ENCODE assay signal across 8 cellular contexts in genomic region chr17:27807567-27808470, GRCh38. TPM values are rescaled to one million over a fixed set of nuclear protein-coding genes. Genes with fewer than 3 reads are reported as not detected.
DNase-seq lines count a peak whose midpoint lies in the region; ATAC-seq and TF ChIP-seq lines count a peak whose summit lies in the region.

No MANE protein-coding gene starts in this region.

- H3K9ac ChIP-seq in mucosa of rectum (ENCODE audit: low read depth in 1 of 2, low read length in 2 of 2): peak overlapping the region; percentile 29 to 41

- H3K9me3 Mint-ChIP-seq in activated T-helper 2 cell treated with anti-CD3 and anti-CD28 coated beads, Interferon-gamma antibody, Interleukin-2, Interleukin-4, amounts not matched to agents 10 μg/mL and 5 μg/mL and 100 μg/mL, durations not matched to agents 14 hours and 24 hours and 36 hours: peaks cover 4% of the 10 kb centered on the region

- TF ChIP-seq CTCF in A673 (conservative IDR thresholded peaks at IDR 0.05; ENCODE audit: low read depth, low read length): no peak

- ATAC-seq in GM18517 (IDR thresholded peaks at IDR 0.05; ENCODE audit: unreplicated experiment) (peak; percentile 70), HG02623 (IDR thresholded peaks at IDR 0.05; ENCODE audit: unreplicated experiment) (peak; percentile 56)

- POLR2A ChIA-PET in A673 (lab: Charles Lee; ENCODE audit: low non-redundant PET): no interaction called here

- H3K27me3 ChIP-seq in mucosa of rectum (ENCODE audit: control insufficient read depth in 2 of 2, insufficient read depth in 2 of 2, low read length in 2 of 2) (no peaks in the 10 kb centered on the region), A673 (replicated peaks; ENCODE audit: insufficient read depth, low read depth, low read length, poor library complexity) (no peaks in the 10 kb centered on the region)

- H3K4me1 ChIP-seq in mucosa of rectum (ENCODE audit: control insufficient read depth in 2 of 2, insufficient read depth in 2 of 2, low read length in 2 of 2) (peaks cover 37 to 50% of the 10 kb centered on the region in 2 donors), A673 (ENCODE audit: insufficient read depth, low read length, poor library complexity, severe bottlenecking) (no peaks in the 10 kb centered on the region)

- H3K27ac ChIP-seq in mucosa of rectum (ENCODE audit: low read depth in 2 of 2, low read length in 2 of 2) (peak overlapping the region; percentile 52 to 61), A673 (ENCODE audit: low read depth, low read length, poor library complexity, severe bottlenecking) (no peak overlapping the region)

- H3K4me3 Mint-ChIP-seq in activated T-helper 2 cell treated with anti-CD3 and anti-CD28 coated beads, Interferon-gamma antibody, Interleukin-2, Interleukin-4, amounts not matched to agents 10 μg/mL and 5 μg/mL and 100 μg/mL, durations not matched to agents 14 hours and 24 hours and 36 hours (ENCODE audit: low read depth): peak overlapping the region; percentile 40

- H3K27me3 Mint-ChIP-seq in activated T-helper 2 cell treated with anti-CD3 and anti-CD28 coated beads, Interferon-gamma antibody, Interleukin-2, Interleukin-4, amounts not matched to agents 10 μg/mL and 5 μg/mL and 100 μg/mL, durations not matched to agents 14 hours and 24 hours and 36 hours (ENCODE audit: low read depth): no peaks in the 10 kb centered on the region

- H3K36me3 ChIP-seq in mucosa of rectum (ENCODE audit: control insufficient read depth in 2 of 2, insufficient read depth in 2 of 2, low read length in 2 of 2) (no peaks in the 10 kb centered on the region), A673 (ENCODE audit: insufficient read depth, low read length, poor library complexity, severe bottlenecking) (no peaks in the 10 kb centered on the region)

- no TSS peak for BruUV-seq in A673 (replicated peaks; lab: Mats Ljungman, UMichigan)

- intact Hi-C loops in activated T-helper 2 cell treated with anti-CD3 and anti-CD28 coated beads, Interferon-gamma antibody, Interleukin-2, Interleukin-4, amounts not matched to agents 10 μg/mL and 5 μg/mL and 100 μg/mL, durations not matched to agents 14 hours and 24 hours and 36 hours (cut with micrococcal nuclease): loop anchor here (2.0 to 5.0 kb wide), 2 partner anchors 51 to 239 kb away; no protein-coding TSS in a partner anchor
- intact Hi-C loops in A673 (cut with micrococcal nuclease; ENCODE audit: unreplicated experiment): no loop called here

- CTCF ChIA-PET in A673 (lab: Charles Lee): interaction anchor here (0.5 to 1.2 kb wide), 2 partner anchors 443 to 511 kb away, joined by 3 to 6 read pairs; no protein-coding TSS in a partner anchor

- H3K4me1 Mint-ChIP-seq in activated T-helper 2 cell treated with anti-CD3 and anti-CD28 coated beads, Interferon-gamma antibody, Interleukin-2, Interleukin-4, amounts not matched to agents 10 μg/mL and 5 μg/mL and 100 μg/mL, durations not matched to agents 14 hours and 24 hours and 36 hours (ENCODE audit: low read depth): peaks cover 51% of the 10 kb centered on the region

- peaks cover 7% of the 10 kb centered on the region for H3K36me3 Mint-ChIP-seq in activated T-helper 2 cell treated with anti-CD3 and anti-CD28 coated beads, Interferon-gamma antibody, Interleukin-2, Interleukin-4, amounts not matched to agents 10 μg/mL and 5 μg/mL and 100 μg/mL, durations not matched to agents 14 hours and 24 hours and 36 hours (ENCODE audit: low read depth)

- H3K9me3 ChIP-seq in mucosa of rectum (ENCODE audit: control insufficient read depth in 2 of 2, low read length in 2 of 2) (no peaks in the 10 kb centered on the region), A673 (ENCODE audit: low read depth, low read length, poor library complexity, severe bottlenecking) (no peaks in the 10 kb centered on the region)

- DNase-seq in NCI-H345 treated with DMSO at 0.1 percent for 48 hours (lab: John Stamatoyannopoulos, UW; ENCODE audit: unreplicated experiment) (peak; percentile 67), A673 (ENCODE audit: low spot score) (no peak), HK-2 (ENCODE audit: unreplicated experiment) (no peak), AG08395 (ENCODE audit: low spot score) (no peak)
- peak; percentile 74 for DNase-seq in activated T-helper 2 cell treated with anti-CD3 and anti-CD28 coated beads, Interferon-gamma antibody, Interleukin-2, Interleukin-4, amounts not matched to agents 10 μg/mL and 5 μg/mL and 100 μg/mL, durations not matched to agents 14 hours and 24 hours and 36 hours (ENCODE audit: low spot score)

- peak overlapping the region; percentile 86 for H3K27ac Mint-ChIP-seq in activated T-helper 2 cell treated with anti-CD3 and anti-CD28 coated beads, Interferon-gamma antibody, Interleukin-2, Interleukin-4, amounts not matched to agents 10 μg/mL and 5 μg/mL and 100 μg/mL, durations not matched to agents 14 hours and 24 hours and 36 hours

- peak overlapping the region in 1 of 2 donors; percentile 57 for H3K4me3 ChIP-seq in mucosa of rectum (ENCODE audit: low read length in 2 of 2)
- no peak overlapping the region for H3K4me3 ChIP-seq in A673 (ENCODE audit: low read depth, low read length, poor library complexity, severe bottlenecking)

RNA-seq across cellular contexts. Expression of gene NOS2, which starts 7.5 kb away (rescaled TPM):
- total RNA-seq in activated T-helper 2 cell treated with anti-CD3 and anti-CD28 coated beads, Interferon-gamma antibody, Interleukin-2, Interleukin-4, amounts not matched to agents 10 μg/mL and 5 μg/mL and 100 μg/mL, durations not matched to agents 14 hours and 24 hours and 36 hours: 0.07 TPM in 1 of 2 replicates, not detected in the other
- 0.37 and 0.67 TPM in 2 replicates for total RNA-seq in A673 (2021)

Comparison
In these comparisons a context has a peak if more than half of its experiments do, and no peak if none do; other contexts are left out.
1. DNase-seq: peak in NCI-H345 treated with DMSO at 0.1 percent for 48 hours (single experiment) and activated T-helper 2 cell treated with anti-CD3 and anti-CD28 coated beads, Interferon-gamma antibody, Interleukin-2, Interleukin-4, amounts not matched to agents 10 μg/mL and 5 μg/mL and 100 μg/mL, durations not matched to agents 14 hours and 24 hours and 36 hours (single experiment); none in A673 (single experiment), HK-2 (single experiment) and AG08395 (single experiment).